Comparison of ENCODE assay signal across 8 cellular contexts in genomic region chr12:23204933-23205778, GRCh38.
DNase-seq lines count a peak whose midpoint lies in the region; ATAC-seq, FAIRE-seq and TF ChIP-seq lines count a peak whose summit lies in the region.

No MANE protein-coding gene starts in this region.

- FAIRE-seq in GM12892 (lab: Jason Lieb, UNC) = peak; percentile 84

- no peaks in the 10 kb centered on the region for H3K4me1 ChIP-seq in MM.1S (ENCODE audit: low read length)
- no peaks in the 10 kb centered on the region for H3K4me1 ChIP-seq in neutrophil (ENCODE audit: control insufficient read depth in 1 of 2, insufficient read depth in 1 of 2, low read depth in 1 of 2, low read length in 1 of 2)

- no peaks in the 10 kb centered on the region for H3K9me2 ChIP-seq in MM.1S (replicated peaks; ENCODE audit: insufficient read depth, low read length)

- H3F3A ChIP-seq in MM.1S (ENCODE audit: insufficient read depth, low read length) = no peaks in the 10 kb centered on the region

- H3K36me3 ChIP-seq in MM.1S (replicated peaks; ENCODE audit: insufficient read depth, low read length) (no peaks in the 10 kb centered on the region), neutrophil (no peaks in the 10 kb centered on the region)

- no peaks in the 10 kb centered on the region for H3K79me2 ChIP-seq in MM.1S (ENCODE audit: low read length)

- H3K27me3 Mint-ChIP-seq in T-helper 2 cell treated with Interferon-gamma antibody and Interleukin-4, amounts not matched to agents 5 μg/mL and 100 μg/mL, for 36 hours (ENCODE audit: low read depth) = no peaks in the 10 kb centered on the region

- H3K27ac ChIP-seq in MM.1S (ENCODE audit: low read length) (no peak overlapping the region), neutrophil (no peak overlapping the region)

- H3K4me3 Mint-ChIP-seq in T-helper 2 cell treated with Interferon-gamma antibody and Interleukin-4, amounts not matched to agents 5 μg/mL and 100 μg/mL, for 36 hours = no peak overlapping the region

- H3K9me3 ChIP-seq in MM.1S (replicated peaks; ENCODE audit: insufficient read depth, low read length) = no peaks in the 10 kb centered on the region
- H3K9me3 ChIP-seq in neutrophil = no peaks in the 10 kb centered on the region

- ATAC-seq in HG02571 (IDR thresholded peaks at IDR 0.05; ENCODE audit: unreplicated experiment) (peak; percentile 76), SK-N-SH treated with all-trans-retinoic acid at 6 μM for 48 hours (peak; percentile 86)

- no peaks in the 10 kb centered on the region for H3K36me3 Mint-ChIP-seq in T-helper 2 cell treated with Interferon-gamma antibody and Interleukin-4, amounts not matched to agents 5 μg/mL and 100 μg/mL, for 36 hours (ENCODE audit: low read depth)

- TF ChIP-seq CTCF in AG09319 (IDR thresholded peaks at IDR 0.05; ENCODE audit: low read depth, low read length) (peak; percentile 85), MM.1S (IDR thresholded peaks at IDR 0.05; ENCODE audit: low read length) (peak; percentile 93), fibroblast of pulmonary artery (IDR thresholded peaks at IDR 0.05; ENCODE audit: low read length, missing control alignments) (peak; percentile 89), neutrophil (IDR thresholded peaks at IDR 0.05) (peak; percentile 81)

- H3K4me3 ChIP-seq in MM.1S (ENCODE audit: low read length) (no peak overlapping the region), fibroblast of pulmonary artery (replicated peaks; ENCODE audit: low read depth, low read length) (no peak overlapping the region), neutrophil (ENCODE audit: low read depth in 1 of 2, low read length in 1 of 2) (no peak overlapping the region)

- peak overlapping the region; percentile 22; the same call in 1 of the 2 replicates for H3K4me2 ChIP-seq in MM.1S (ENCODE audit: low read depth, low read length)

- TF ChIP-seq POLR2A in GM12892 (IDR thresholded peaks at IDR 0.05; ENCODE audit: low read depth, low read length) = no peak

- H3K9ac ChIP-seq in MM.1S (ENCODE audit: low read length) = no peak overlapping the region

- H3K27me3 ChIP-seq in MM.1S (replicated peaks; ENCODE audit: insufficient read depth, low read length) (no peaks in the 10 kb centered on the region), neutrophil (no peaks in the 10 kb centered on the region)

- H3K27ac Mint-ChIP-seq in T-helper 2 cell treated with Interferon-gamma antibody and Interleukin-4, amounts not matched to agents 5 μg/mL and 100 μg/mL, for 36 hours = no peak overlapping the region

- no peaks in the 10 kb centered on the region for H3K9me3 Mint-ChIP-seq in T-helper 2 cell treated with Interferon-gamma antibody and Interleukin-4, amounts not matched to agents 5 μg/mL and 100 μg/mL, for 36 hours

- DNase-seq in AG09319 (ENCODE audit: extremely low read depth, low read depth) = peak; percentile 25
- DNase-seq in GM12892 (ENCODE audit: insufficient read length) = peak; percentile 5
- peak; percentile 76 for DNase-seq in MM.1S
- DNase-seq in fibroblast of pulmonary artery (ENCODE audit: low read depth) = peak; percentile 78
- no peak for DNase-seq in T-helper 2 cell treated with Interferon-gamma antibody and Interleukin-4, amounts not matched to agents 5 μg/mL and 100 μg/mL, for 36 hours (ENCODE audit: low spot score)

- H2AFZ ChIP-seq in MM.1S (ENCODE audit: low read length) = peak overlapping the region; percentile 52; the same call in 1 of the 2 replicates

- no peaks in the 10 kb centered on the region for H4K20me1 ChIP-seq in MM.1S (ENCODE audit: insufficient read depth, low read length)

- no peaks in the 10 kb centered on the region for H3K4me1 Mint-ChIP-seq in T-helper 2 cell treated with Interferon-gamma antibody and Interleukin-4, amounts not matched to agents 5 μg/mL and 100 μg/mL, for 36 hours (ENCODE audit: low read depth)

TF ChIP-seq in SK-N-SH treated with all-trans-retinoic acid at 6 μM for 48 hours, 23 proteins besides CTCF, POLR2A, EP300 and RAD21 (continues in another document):
- TF ChIP-seq GLIS3 (CRISPR knock-in tag; IDR thresholded peaks at IDR 0.05) (no peak), PATZ1 (CRISPR knock-in tag; IDR thresholded peaks at IDR 0.05; ENCODE audit: borderline replicate concordance) (no peak), RARB (CRISPR knock-in tag; IDR thresholded peaks at IDR 0.05) (no peak), ESRRG (CRISPR knock-in tag; IDR thresholded peaks at IDR 0.05) (no peak), CSRNP3 (CRISPR knock-in tag; IDR thresholded peaks at IDR 0.05) (no peak), TCF4 (CRISPR knock-in tag; IDR thresholded peaks at IDR 0.05; ENCODE audit: borderline replicate concordance) (no peak), ZC3H10 (CRISPR knock-in tag; IDR thresholded peaks at IDR 0.05) (no peak), CSDC2 (CRISPR knock-in tag; IDR thresholded peaks at IDR 0.05) (no peak), ZNF70 (CRISPR knock-in tag; IDR thresholded peaks at IDR 0.05) (no peak), BACH2 (CRISPR knock-in tag; IDR thresholded peaks at IDR 0.05; ENCODE audit: borderline replicate concordance) (no peak), ISL1 (CRISPR knock-in tag; IDR thresholded peaks at IDR 0.05) (no peak), OSR1 (CRISPR knock-in tag; IDR thresholded peaks at IDR 0.05) (no peak), TOX (CRISPR knock-in tag; IDR thresholded peaks at IDR 0.05; ENCODE audit: borderline replicate concordance) (no peak), SNAI2 (CRISPR knock-in tag; IDR thresholded peaks at IDR 0.05) (no peak), POU6F1 (CRISPR knock-in tag; IDR thresholded peaks at IDR 0.05; ENCODE audit: borderline replicate concordance, low read depth) (no peak), TSHZ2 (CRISPR knock-in tag; IDR thresholded peaks at IDR 0.05) (no peak), ZNF565 (CRISPR knock-in tag; conservative IDR thresholded peaks at IDR 0.05; ENCODE audit: low read depth) (no peak), ZFP30 (CRISPR knock-in tag; IDR thresholded peaks at IDR 0.05) (no peak)
